Comparison of ENCODE assay signal across 12 cellular contexts in the genomic region with DNA sequence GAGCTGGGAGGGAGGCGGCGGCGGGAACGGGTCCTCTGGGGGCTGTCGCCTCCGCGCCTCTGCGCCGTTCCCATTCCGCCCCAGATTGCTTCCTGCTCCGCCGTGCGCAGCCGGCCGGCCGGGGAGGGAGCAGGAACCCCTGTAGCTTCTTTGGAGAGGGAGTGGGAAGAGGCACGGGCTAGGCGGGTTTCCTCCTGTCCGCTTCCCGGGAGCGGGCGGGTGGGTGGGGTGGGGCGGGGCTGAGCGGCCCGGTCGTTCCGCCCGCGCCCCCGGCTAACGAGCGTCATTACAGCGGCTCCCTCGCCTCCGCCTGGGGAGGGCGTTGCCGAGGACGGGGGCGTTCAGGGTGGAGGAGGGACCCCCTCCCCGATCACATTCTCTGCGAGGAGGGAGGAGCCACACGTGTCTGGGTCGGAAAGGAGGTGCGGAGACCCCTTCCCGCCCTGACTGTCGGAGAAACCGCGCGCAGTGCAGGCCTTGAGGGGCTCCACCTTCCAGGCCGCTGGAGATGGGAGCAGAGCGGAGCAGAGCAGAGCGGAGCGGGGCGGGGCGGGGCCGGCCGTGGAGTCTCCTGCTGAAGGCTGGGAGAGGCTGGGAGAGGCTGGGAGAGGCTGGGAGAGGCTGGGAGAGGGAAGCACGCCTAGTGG. TPM values are rescaled to one million over a fixed set of nuclear protein-coding genes. Genes with fewer than 3 reads are reported as not detected.
DNase-seq lines count a peak whose midpoint lies in the region; ATAC-seq and TF ChIP-seq lines count a peak whose summit lies in the region.
"Had no signal": no experiment of that assay in that cellular context is flagged by ENCODE, and none has a peak within 500 bp of the region (broad histone marks: within the 10 kb centered on the region; RNA-seq: fewer than 3 reads in every experiment).

No MANE protein-coding gene starts in this region.

- H3K4me1 Mint-ChIP-seq in glutamatergic neuron (ENCODE audit: low read depth, unreplicated experiment) (peaks cover 33% of the 10 kb centered on the region), neural crest cell (peaks cover 29% of the 10 kb centered on the region)

- TF ChIP-seq POLR2A in GM18505 (IDR thresholded peaks at IDR 0.05; ENCODE audit: borderline replicate concordance, extremely low read depth, insufficient read depth, insufficient read length), result no peak

- no peaks in the 10 kb centered on the region for H3K36me3 ChIP-seq in aorta (ENCODE audit: control insufficient read depth in 1 of 2, insufficient read depth in 2 of 2, low read length in 1 of 2)
- peaks cover 24% of the 10 kb centered on the region for H3K36me3 ChIP-seq in effector memory CD4-positive, alpha-beta T cell (ENCODE audit: control insufficient read depth, insufficient read depth, low read length)

- H3K27me3 Mint-ChIP-seq in glutamatergic neuron (ENCODE audit: unreplicated experiment) (peaks cover 30% of the 10 kb centered on the region), neural crest cell (ENCODE audit: low read depth) (no peaks in the 10 kb centered on the region)

- H3K27ac Mint-ChIP-seq in glutamatergic neuron (ENCODE audit: unreplicated experiment), result peak overlapping the region; percentile 79
- no peak overlapping the region for H3K27ac Mint-ChIP-seq in neural crest cell (ENCODE audit: unreplicated experiment)
- H3K27ac Mint-ChIP-seq: naive thymus-derived CD8-positive, alpha-beta T cell had no signal

- H3K27me3 ChIP-seq in aorta (ENCODE audit: control insufficient read depth in 1 of 2, insufficient read depth in 2 of 2, low read length in 1 of 2), result no peaks in the 10 kb centered on the region
- no peaks in the 10 kb centered on the region for H3K27me3 ChIP-seq in effector memory CD4-positive, alpha-beta T cell (replicated peaks; ENCODE audit: control insufficient read depth, insufficient read depth, low read length, poor library complexity, severe bottlenecking)

- no peaks in the 10 kb centered on the region for H3K36me3 Mint-ChIP-seq in glutamatergic neuron (ENCODE audit: unreplicated experiment)
- H3K36me3 Mint-ChIP-seq in neural crest cell (ENCODE audit: low read depth), result peaks cover 4% of the 10 kb centered on the region

- 7 to 8% methylated on average over 36 to 58 of the region's 58 CpGs for WGBS in aorta, 2 donors

- H3K9me3 ChIP-seq in aorta (ENCODE audit: control insufficient read depth, low read length), result no peaks in the 10 kb centered on the region
- no peaks in the 10 kb centered on the region for H3K9me3 ChIP-seq in effector memory CD4-positive, alpha-beta T cell (ENCODE audit: control insufficient read depth, low read length)

- intact Hi-C loops in Right ventricle myocardium inferior (cut with DNase I), result loop anchor here (1.0 to 2.0 kb wide), 2 partner anchors 46 to 115 kb away; no protein-coding TSS in a partner anchor
- intact Hi-C loops in cardiac septum (cut with DNase I), result loop anchor here (1.0 kb wide), 1 partner anchor 45 kb away; no protein-coding TSS in a partner anchor
- intact Hi-C loops in aorta (cut with DNase I), result loop anchor here (1.0 to 2.0 kb wide), 2 partner anchors 46 to 177 kb away; no protein-coding TSS in a partner anchor

- H3K27ac ChIP-seq in aorta (ENCODE audit: low read depth in 1 of 2, low read length in 2 of 2), result no peak overlapping the region
- H3K27ac ChIP-seq in effector memory CD4-positive, alpha-beta T cell (ENCODE audit: insufficient read depth, low read length, poor library complexity, severe bottlenecking), result no peak overlapping the region

- peak overlapping the region; percentile 13 to 21 for H3K4me3 ChIP-seq in aorta (ENCODE audit: low read length in 2 of 2)
- H3K4me3 ChIP-seq in effector memory CD4-positive, alpha-beta T cell (ENCODE audit: insufficient read depth, low read depth, low read length, poor library complexity, severe bottlenecking), result no peak overlapping the region

- H3K4me1 ChIP-seq in aorta (ENCODE audit: control insufficient read depth in 1 of 2, insufficient read depth in 2 of 2, low read length in 2 of 2), result no peaks in the 10 kb centered on the region
- H3K4me1 ChIP-seq in effector memory CD4-positive, alpha-beta T cell (ENCODE audit: control insufficient read depth, insufficient read depth, low read length, poor library complexity, severe bottlenecking), result no peaks in the 10 kb centered on the region

- peaks cover 21% of the 10 kb centered on the region for H3K9me3 Mint-ChIP-seq in glutamatergic neuron (ENCODE audit: unreplicated experiment)
- H3K9me3 Mint-ChIP-seq in neural crest cell, result no peaks in the 10 kb centered on the region
- H3K9me3 Mint-ChIP-seq: naive thymus-derived CD8-positive, alpha-beta T cell had no signal

- ATAC-seq in Right ventricle myocardium inferior, result peak; percentile 6
- ATAC-seq in aorta (ENCODE audit: low FRiP score), result no peak
- ATAC-seq in GM18505 (IDR thresholded peaks at IDR 0.05; ENCODE audit: unreplicated experiment), result no peak
- ATAC-seq: naive thymus-derived CD8-positive, alpha-beta T cell had no signal

- DNase-seq in Right ventricle myocardium inferior (ENCODE audit: missing footprints) (peak; percentile 52), cardiac septum (ENCODE audit: low spot score) (no peak), glutamatergic neuron (peak; percentile 77), neural crest cell (ENCODE audit: low read depth, low spot score) (no peak), aorta (no peak)
- DNase-seq in activated CD4-positive, alpha-beta T cell treated with anti-CD3 and anti-CD28 coated beads for 4 hours, result no peak
- DNase-seq in effector memory CD4-positive, alpha-beta T cell, result no peak
- DNase-seq: activated T-cell treated with anti-CD3 and anti-CD28 coated beads, Interleukin-2, amount 50 U/mL, for 1 hour; naive thymus-derived CD8-positive, alpha-beta T cell; NCI-H2029 treated with DMSO at 0.1 percent for 48 hours had no signal

- TF ChIP-seq CTCF in glutamatergic neuron (IDR thresholded peaks at IDR 0.05; ENCODE audit: partially characterized antibody, unreplicated experiment) (no peak), neural crest cell (conservative IDR thresholded peaks at IDR 0.05) (no peak)

- peak overlapping the region; percentile 83 for H3K4me3 Mint-ChIP-seq in glutamatergic neuron (ENCODE audit: unreplicated experiment)
- peak overlapping the region; percentile 81 for H3K4me3 Mint-ChIP-seq in neural crest cell

RNA-seq across cellular contexts. Expression of a gene that starts 39.7 kb away (rescaled TPM):
- total RNA-seq in Right ventricle myocardium inferior (57.4 TPM), cardiac septum (67.5 TPM), glutamatergic neuron (ENCODE audit: unreplicated experiment) (406 TPM), neural crest cell (128 and 139 TPM in 2 replicates), aorta (100 to 1,000 TPM in 1 of 2 donors, 10 to 100 TPM in 1; 60.6 to 115 TPM)
- 100 to 1,000 TPM in 1 of 2 donors, 10 to 100 TPM in 1; 21.5 to 105 TPM for polyA plus RNA-seq in aorta

RNA-seq across cellular contexts. Expression of a gene that starts 41.5 kb away (rescaled TPM):
- total RNA-seq in Right ventricle myocardium inferior, result 2.4 TPM
- total RNA-seq in cardiac septum, result 0.57 TPM
- not detected for total RNA-seq in glutamatergic neuron (ENCODE audit: unreplicated experiment)
- 2.0 and 2.4 TPM in 2 replicates for total RNA-seq in neural crest cell
- total RNA-seq in aorta, result not detected
- not detected for polyA plus RNA-seq in aorta
- total RNA-seq: endothelial cell of umbilical vein; naive thymus-derived CD8-positive, alpha-beta T cell had no signal
- polyA plus RNA-seq: endothelial cell of umbilical vein; naive thymus-derived CD8-positive, alpha-beta T cell had no signal

RNA-seq across cellular contexts. Expression of a gene that starts 42.7 kb away (rescaled TPM):
- total RNA-seq in Right ventricle myocardium inferior, result 35.5 TPM
- 29.0 TPM for total RNA-seq in cardiac septum
- 45.7 TPM for total RNA-seq in glutamatergic neuron (ENCODE audit: unreplicated experiment)
- total RNA-seq in neural crest cell, result 44.9 and 46.5 TPM in 2 replicates
- total RNA-seq in aorta, result 10 to 100 TPM; 32.7 to 33.9 TPM
- 10 to 100 TPM; 19.0 to 72.4 TPM for polyA plus RNA-seq in aorta

RNA-seq across cellular contexts. Expression of a gene that starts 45.3 kb away (rescaled TPM):
- total RNA-seq in Right ventricle myocardium inferior (79.2 TPM), cardiac septum (93.3 TPM), glutamatergic neuron (ENCODE audit: unreplicated experiment) (64.7 TPM), neural crest cell (82.4 and 86.1 TPM in 2 replicates), aorta (10 to 100 TPM; 45.6 to 56.6 TPM)
- 100 to 1,000 TPM in 1 of 2 donors, 10 to 100 TPM in 1; 58.4 to 216 TPM for polyA plus RNA-seq in aorta

Comparison
In these comparisons a context has a peak if more than half of its experiments do, and no peak if none do; other contexts are left out.
1. DNase-seq: peak in Right ventricle myocardium inferior (single experiment) and glutamatergic neuron (single experiment); none in cardiac septum (single experiment), neural crest cell (single experiment), aorta (0 of 2), activated CD4-positive, alpha-beta T cell treated with anti-CD3 and anti-CD28 coated beads for 4 hours (0 of 2) and effector memory CD4-positive, alpha-beta T cell (0 of 3).